9 cellular contexts compared by ENCODE assay signal in the genomic region with DNA sequence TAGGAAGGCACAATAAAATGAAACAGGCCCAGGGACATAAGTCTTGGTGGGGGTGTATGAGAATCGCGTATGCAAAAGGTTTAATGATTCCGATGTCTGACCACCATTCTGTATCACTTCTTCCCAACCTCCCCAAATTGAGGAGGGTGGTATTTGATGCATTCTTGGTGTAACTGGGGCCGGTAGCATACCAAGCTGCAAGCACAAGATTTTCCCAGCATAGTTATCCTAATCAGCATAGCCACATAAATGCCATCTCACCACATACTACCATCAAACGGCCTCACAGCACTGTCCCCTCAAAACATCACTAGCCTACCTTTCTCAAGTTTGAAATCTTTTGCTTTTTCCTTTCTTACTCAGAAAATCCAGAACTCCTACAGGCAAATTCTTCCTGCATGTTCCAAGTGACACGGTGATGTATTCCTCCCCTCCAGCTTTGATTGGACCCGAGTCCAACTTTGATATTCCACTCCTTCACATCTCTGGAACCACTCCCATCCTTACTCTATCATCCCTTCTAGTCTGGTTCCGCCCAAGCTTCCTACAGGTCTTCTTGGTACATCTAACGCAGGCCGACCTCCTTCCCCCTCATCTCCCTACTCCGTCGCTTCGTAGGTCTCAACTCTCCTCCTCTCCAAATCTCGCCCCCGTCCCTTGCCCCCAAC. TPM values are rescaled to one million over a fixed set of nuclear protein-coding genes. Genes with fewer than 3 reads are reported as not detected.
A peak's percentile ranks its signal among the peaks of the same experiment; 100 is the strongest.
DNase-seq lines count a peak whose midpoint lies in the region; ATAC-seq and FAIRE-seq lines count a peak whose summit lies in the region.
"Had no signal": no experiment of that assay in that cellular context is flagged by ENCODE, and none has a peak within 500 bp of the region (broad histone marks: within the 10 kb centered on the region; RNA-seq: fewer than 3 reads in every experiment).

No MANE protein-coding gene starts in this region.

- H3K27ac ChIP-seq in ectodermal cell (ENCODE audit: insufficient read depth, low read depth, low read length, poor library complexity, severe bottlenecking) (peak overlapping the region; percentile 87), mucosa of rectum (ENCODE audit: low read depth in 2 of 2, low read length in 2 of 2) (peak overlapping the region; percentile 91 to 94)

- peak overlapping the region; percentile 73 for H3K4me3 ChIP-seq in ectodermal cell (ENCODE audit: insufficient read depth, low read depth, low read length)
- H3K4me3 ChIP-seq in mucosa of rectum (ENCODE audit: low read length in 2 of 2): peak overlapping the region; percentile 66 to 96

- peaks cover 4% of the 10 kb centered on the region for H3K27me3 ChIP-seq in ectodermal cell (ENCODE audit: control insufficient read depth, insufficient read depth, low read length, poor library complexity, severe bottlenecking)
- H3K27me3 ChIP-seq in mucosa of rectum (ENCODE audit: control insufficient read depth in 2 of 2, insufficient read depth in 2 of 2, low read length in 2 of 2): no peaks in the 10 kb centered on the region

- H3K4me1 ChIP-seq in ectodermal cell (ENCODE audit: control insufficient read depth, insufficient read depth, low read length): peaks cover 3% of the 10 kb centered on the region
- peaks cover 16 to 18% of the 10 kb centered on the region in 2 donors for H3K4me1 ChIP-seq in mucosa of rectum (ENCODE audit: control insufficient read depth in 2 of 2, insufficient read depth in 2 of 2, low read length in 2 of 2)

- H3K36me3 ChIP-seq in ectodermal cell (ENCODE audit: control insufficient read depth, insufficient read depth, low read length) (peaks cover 31% of the 10 kb centered on the region), mucosa of rectum (ENCODE audit: control insufficient read depth in 2 of 2, insufficient read depth in 2 of 2, low read length in 2 of 2) (peaks cover 30% of the 10 kb centered on the region in 2 donors)

- DNase-seq in NCI-H345 treated with DMSO at 0.1 percent for 48 hours (lab: John Stamatoyannopoulos, UW; ENCODE audit: unreplicated experiment) (peak; percentile 53), NCI-H345 (lab: John Stamatoyannopoulos, UW) (no peak), OCI-M1 (lab: John Stamatoyannopoulos, UW) (peak; percentile 70), frontal cortex (ENCODE audit: low spot score in 2 of 2) (no peak)
- no peak for DNase-seq in stimulated activated CD4-positive, alpha-beta T cell treated with anti-CD3 and anti-CD28 coated beads, Interleukin-2, amount 100 ng/mL, for 48 hours

- ATAC-seq in GM18520 (IDR thresholded peaks at IDR 0.05; ENCODE audit: unreplicated experiment): no peak

- WGBS in ectodermal cell, 2 experiments: 14 to 20% methylated on average over 14 to 15 of the region's 15 CpGs

- peak overlapping the region; percentile 70 to 79 for H3K9ac ChIP-seq in mucosa of rectum (ENCODE audit: low read depth in 1 of 2, low read length in 2 of 2)

- no peak for FAIRE-seq in frontal cortex (lab: Jason Lieb, UNC)

- H3K9me3 ChIP-seq in ectodermal cell (ENCODE audit: control insufficient read depth, low read length) (no peaks in the 10 kb centered on the region), mucosa of rectum (ENCODE audit: control insufficient read depth in 2 of 2, low read length in 2 of 2) (no peaks in the 10 kb centered on the region)

RNA-seq across cellular contexts. Expression of gene CLK2, which starts 0.7 kb away (rescaled TPM):
- polyA plus RNA-seq in ectodermal cell (2013, experiment 1 of 4): 91.6 TPM
- polyA plus RNA-seq in ectodermal cell (2013, experiment 2 of 4): 87.6 TPM
- 75.9 TPM for polyA plus RNA-seq in ectodermal cell (2013, experiment 3 of 4)
- polyA plus RNA-seq in ectodermal cell (2013, experiment 4 of 4): 89.8 TPM
- 25.3 TPM for total RNA-seq in frontal cortex

RNA-seq across cellular contexts. Expression of gene HCN3, which starts 4.7 kb away (rescaled TPM):
- polyA plus RNA-seq in ectodermal cell (2013, experiment 1 of 4): 4.9 TPM
- 4.7 TPM for polyA plus RNA-seq in ectodermal cell (2013, experiment 2 of 4)
- 4.5 TPM for polyA plus RNA-seq in ectodermal cell (2013, experiment 3 of 4)
- polyA plus RNA-seq in ectodermal cell (2013, experiment 4 of 4): 6.8 TPM
- total RNA-seq in frontal cortex: 11.8 TPM

RNA-seq across cellular contexts. Expression of gene SCAMP3, which starts 10.4 kb away (rescaled TPM):
- 69.2 TPM for polyA plus RNA-seq in ectodermal cell (2013, experiment 1 of 4)
- 64.4 TPM for polyA plus RNA-seq in ectodermal cell (2013, experiment 2 of 4)
- 59.6 TPM for polyA plus RNA-seq in ectodermal cell (2013, experiment 3 of 4)
- polyA plus RNA-seq in ectodermal cell (2013, experiment 4 of 4): 69.8 TPM
- total RNA-seq in frontal cortex: 19.2 TPM

RNA-seq across cellular contexts. Expression of gene ENTREP3, which starts 17.3 kb away (rescaled TPM):
- polyA plus RNA-seq in ectodermal cell (2013, experiment 1 of 4): 74.1 TPM
- 65.2 TPM for polyA plus RNA-seq in ectodermal cell (2013, experiment 2 of 4)
- 54.0 TPM for polyA plus RNA-seq in ectodermal cell (2013, experiment 3 of 4)
- polyA plus RNA-seq in ectodermal cell (2013, experiment 4 of 4): 57.0 TPM
- 2.9 TPM for total RNA-seq in frontal cortex

RNA-seq across cellular contexts. Expression of gene PKLR, which starts 28.6 kb away (rescaled TPM):
- 0.59 TPM for polyA plus RNA-seq in ectodermal cell (2013, experiment 1 of 4)
- 0.41 TPM for polyA plus RNA-seq in ectodermal cell (2013, experiment 2 of 4)
- polyA plus RNA-seq in ectodermal cell (2013, experiment 3 of 4): 0.48 TPM
- 0.36 TPM for polyA plus RNA-seq in ectodermal cell (2013, experiment 4 of 4)
- not detected for total RNA-seq in frontal cortex
- total RNA-seq: Daoy had no signal

Comparison
In these comparisons a context has a peak if more than half of its experiments do, and no peak if none do; other contexts are left out.
1. DNase-seq: peak in NCI-H345 treated with DMSO at 0.1 percent for 48 hours (single experiment) and OCI-M1 (single experiment); none in NCI-H345 (single experiment), stimulated activated CD4-positive, alpha-beta T cell treated with anti-CD3 and anti-CD28 coated beads, Interleukin-2, amount 100 ng/mL, for 48 hours (0 of 2) and frontal cortex (0 of 2).